Comparison of ENCODE assay signal across 1 cellular context in genomic region chr7:11604505-11604904, GRCh38.
TF ChIP-seq lines count a peak whose summit lies in the region.

No MANE protein-coding gene starts in this region.

TF ChIP-seq in GM23338, 12 proteins besides CTCF, POLR2A, EP300 and RAD21 (continued from another document):
- TF ChIP-seq ZNF462 (CRISPR knock-in tag; IDR thresholded peaks at IDR 0.05), result no peak
TF ChIP-seq in GM23338: peak in this region for 0.
